Comparison of ENCODE assay signal across 11 cellular contexts in genomic region chr17:62147284-62147683, GRCh38.
"Had no signal": no experiment of that assay in that cellular context is flagged by ENCODE, and none has a peak within 500 bp of the region (broad histone marks: within the 10 kb centered on the region; RNA-seq: fewer than 3 reads in every experiment).

No MANE protein-coding gene starts in this region.

- H3K36me3 ChIP-seq: HAP-1 had no signal

- H3K4me2 ChIP-seq: GM23338 had no signal

- ATAC-seq: GM23338, HCT116 had no signal

- H3K9me3 Mint-ChIP-seq: GM23338, HFFc6 had no signal

- H3K4me3 Mint-ChIP-seq: GM23338, H9, HFFc6 had no signal

- H3K27ac Mint-ChIP-seq: GM23338, HFFc6 had no signal

- H3K27ac ChIP-seq: GM23248 had no signal

- H3K9me3 ChIP-seq: HAP-1 had no signal

- H2AFZ ChIP-seq: GM23248, GM23338 had no signal

- DNase-seq: GM23248, GOT3, H7, H9, HCEC 1CT, HFFc6 had no signal

- FAIRE-seq: H1, H54 had no signal

- H3K4me3 ChIP-seq: GM23248, GM23338, HAP-1 had no signal

- H3K9ac ChIP-seq: GM23248 had no signal
